1 cellular context compared by ENCODE assay signal in the genomic region with DNA sequence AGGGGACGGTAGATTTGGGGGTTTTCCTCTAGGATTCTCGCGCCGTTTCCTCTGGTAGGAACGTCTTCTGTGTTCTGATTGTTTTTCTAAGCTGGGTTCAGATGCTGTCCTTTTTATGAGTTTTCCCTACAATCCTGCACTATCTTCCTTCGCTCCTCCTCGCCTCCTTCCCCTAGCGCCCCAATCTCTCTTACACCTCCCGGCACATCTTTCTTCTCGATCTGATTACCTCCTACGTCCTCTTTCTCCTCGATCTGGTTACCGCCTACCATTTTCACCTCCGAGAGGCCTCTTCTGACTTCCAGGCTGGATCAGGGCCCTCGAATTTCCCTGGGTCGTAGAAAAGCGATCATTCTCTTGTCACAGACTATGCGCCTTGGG.
TF ChIP-seq lines count a peak whose summit lies in the region.

No MANE protein-coding gene starts in this region.

TF ChIP-seq in SK-N-SH, 30 proteins besides CTCF, POLR2A, EP300 and RAD21:
- TF ChIP-seq SIN3A (IDR thresholded peaks at IDR 0.05; ENCODE audit: borderline replicate concordance, low read depth, low read length): 0 out of 2 replicates have a peak, but pooled peaks have one; percentile 17
- TF ChIP-seq, protein P1, sequence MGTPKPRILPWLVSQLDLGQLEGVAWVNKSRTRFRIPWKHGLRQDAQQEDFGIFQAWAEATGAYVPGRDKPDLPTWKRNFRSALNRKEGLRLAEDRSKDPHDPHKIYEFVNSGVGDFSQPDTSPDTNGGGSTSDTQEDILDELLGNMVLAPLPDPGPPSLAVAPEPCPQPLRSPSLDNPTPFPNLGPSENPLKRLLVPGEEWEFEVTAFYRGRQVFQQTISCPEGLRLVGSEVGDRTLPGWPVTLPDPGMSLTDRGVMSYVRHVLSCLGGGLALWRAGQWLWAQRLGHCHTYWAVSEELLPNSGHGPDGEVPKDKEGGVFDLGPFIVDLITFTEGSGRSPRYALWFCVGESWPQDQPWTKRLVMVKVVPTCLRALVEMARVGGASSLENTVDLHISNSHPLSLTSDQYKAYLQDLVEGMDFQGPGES (IDR thresholded peaks at IDR 0.05; ENCODE audit: low read depth, low read length): no peak
